Comparison of ENCODE assay signal across 27 cellular contexts in the genomic region with DNA sequence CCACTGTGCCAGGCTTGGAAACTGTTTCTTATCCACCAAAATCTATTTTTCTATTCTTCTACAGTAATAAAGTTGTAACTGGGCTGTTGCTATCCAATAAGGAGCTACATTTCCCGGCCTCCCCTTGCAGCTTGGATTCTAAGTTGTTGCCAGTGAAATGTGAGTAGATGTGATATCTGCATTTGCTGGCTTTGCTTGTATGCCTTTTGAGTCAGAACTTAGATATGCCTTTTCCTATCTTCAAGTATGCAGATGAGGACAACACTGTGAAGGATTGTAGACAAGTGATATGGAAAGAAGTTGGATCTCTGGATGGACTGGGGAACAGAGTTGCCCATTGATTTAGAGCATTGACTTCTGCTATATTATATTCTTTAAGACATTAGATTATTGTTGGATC.
A peak's percentile ranks its signal among the peaks of the same experiment; 100 is the strongest.
DNase-seq lines count a peak whose midpoint lies in the region; ATAC-seq and TF ChIP-seq lines count a peak whose summit lies in the region.
"Had no signal": no experiment of that assay in that cellular context is flagged by ENCODE, and none has a peak within 500 bp of the region (broad histone marks: within the 10 kb centered on the region; RNA-seq: fewer than 3 reads in every experiment).

No MANE protein-coding gene starts in this region.

- no peak overlapping the region for H3K18ac ChIP-seq in mesendoderm (ENCODE audit: low read length)

- H3K4me1 ChIP-seq in lung (ENCODE audit: control insufficient read depth in 2 of 2, insufficient read depth in 2 of 2, low read length in 2 of 2) (no peaks in the 10 kb centered on the region), mesendoderm (ENCODE audit: control insufficient read depth, low read depth, low read length) (no peaks in the 10 kb centered on the region)
- no peaks in the 10 kb centered on the region for H3K4me1 ChIP-seq in naive thymus-derived CD4-positive, alpha-beta T cell (ENCODE audit: control insufficient read depth in 2 of 2, insufficient read depth in 2 of 2, low read length in 2 of 2)
- H3K4me1 ChIP-seq: ascending aorta, foreskin keratinocyte, tibial artery had no signal

- no peak overlapping the region for H4K5ac ChIP-seq in mesendoderm (ENCODE audit: low read length)

- H3K4me2 ChIP-seq in mesendoderm (ENCODE audit: low read length): no peak overlapping the region

- H2AK5ac ChIP-seq in mesendoderm (ENCODE audit: low read length): no peak overlapping the region

- H3K9me3 Mint-ChIP-seq in activated T-cell treated with anti-CD3 and anti-CD28 coated beads, Interleukin-2, amount 50 U/mL, for 4 hours: no peaks in the 10 kb centered on the region
- H3K9me3 Mint-ChIP-seq in stimulated activated naive B cell treated with anti-CD40 and anti-IgM and Interleukin-4, amounts not matched to agents 10 μg/mL and 1 μg/mL and 100 μg/mL, for 72 hours: no peaks in the 10 kb centered on the region
- H3K9me3 Mint-ChIP-seq in naive thymus-derived CD4-positive, alpha-beta T cell: peaks cover 0 to 2% (median 0%) of the 10 kb centered on the region in 11 donors
- H3K9me3 Mint-ChIP-seq: activated naive CD4-positive, alpha-beta T cell treated with anti-CD3 and anti-CD28 coated beads, Interleukin-2, amount 50 U/mL, for 24 hours; activated T-helper 1 cell treated with anti-CD3 and anti-CD28 coated beads, Interleukin-12 subunit alpha, Interleukin-12 subunit beta, Interleukin-2, Interleukin-4 antibody, amounts not matched to agents 30 ng/mL and 10 ng/mL and 1 ng/mL, durations not matched to agents 14 hours and 24 hours and 36 hours; stimulated activated naive CD8-positive, alpha-beta T cell treated with anti-CD3 and anti-CD28 coated beads, Interleukin-15, amount 100 ng/mL, for 72 hours; WTC11 had no signal

- CTCF ChIA-PET in naive thymus-derived CD4-positive, alpha-beta T cell (lab: Charles Lee): no interaction called here

- H3K27ac ChIP-seq in brain microvascular endothelial cell (peak overlapping the region; percentile 52), lung (ENCODE audit: low read depth in 1 of 2, low read length in 1 of 2) (no peak overlapping the region), mesendoderm (ENCODE audit: low read depth, low read length) (no peak overlapping the region)
- H3K27ac ChIP-seq in naive thymus-derived CD4-positive, alpha-beta T cell (ENCODE audit: low read depth, low read length): no peak overlapping the region
- H3K27ac ChIP-seq: ascending aorta, foreskin keratinocyte, heart right ventricle, psoas muscle, tibial artery had no signal

- H3K36me3 ChIP-seq in brain microvascular endothelial cell (replicated peaks) (no peaks in the 10 kb centered on the region), lung (ENCODE audit: control insufficient read depth in 2 of 2, insufficient read depth in 2 of 2, low read length in 2 of 2) (no peaks in the 10 kb centered on the region), mesendoderm (ENCODE audit: control insufficient read depth, insufficient read depth, low read length) (no peaks in the 10 kb centered on the region)
- H3K36me3 ChIP-seq in naive thymus-derived CD4-positive, alpha-beta T cell (ENCODE audit: control insufficient read depth in 2 of 3, insufficient read depth in 3 of 3, low read length in 3 of 3): no peaks in the 10 kb centered on the region
- H3K36me3 ChIP-seq: ascending aorta, heart right ventricle, tibial artery had no signal

- no peaks in the 10 kb centered on the region for H3K79me1 ChIP-seq in mesendoderm (ENCODE audit: low read length)

- H3K9ac ChIP-seq in mesendoderm (ENCODE audit: low read length): no peak overlapping the region

- H3K27me3 ChIP-seq in brain microvascular endothelial cell (replicated peaks) (no peaks in the 10 kb centered on the region), lung (ENCODE audit: control insufficient read depth, insufficient read depth) (no peaks in the 10 kb centered on the region), mesendoderm (ENCODE audit: insufficient read depth, low read length, poor library complexity) (no peaks in the 10 kb centered on the region)
- no peaks in the 10 kb centered on the region for H3K27me3 ChIP-seq in naive thymus-derived CD4-positive, alpha-beta T cell (ENCODE audit: control insufficient read depth in 2 of 2, insufficient read depth in 2 of 2, low read length in 2 of 2)
- H3K27me3 ChIP-seq: ascending aorta, heart right ventricle, tibial artery had no signal

- H3K27ac Mint-ChIP-seq in stimulated activated naive B cell treated with anti-CD40 and anti-IgM and Interleukin-4, amounts not matched to agents 10 μg/mL and 1 μg/mL and 100 μg/mL, for 72 hours: no peak overlapping the region
- no peak overlapping the region for H3K27ac Mint-ChIP-seq in naive thymus-derived CD4-positive, alpha-beta T cell
- H3K27ac Mint-ChIP-seq: activated CD8-positive, alpha-beta memory T cell treated with anti-CD3 and anti-CD28 coated beads, Interleukin-2, amount 10 ng/mL, durations not matched to agents 7 days and 5 days; activated naive CD4-positive, alpha-beta T cell treated with anti-CD3 and anti-CD28 coated beads, Interleukin-2, amount 50 U/mL, for 24 hours; activated T-helper 1 cell treated with anti-CD3 and anti-CD28 coated beads, Interleukin-12 subunit alpha, Interleukin-12 subunit beta, Interleukin-2, Interleukin-4 antibody, amounts not matched to agents 30 ng/mL and 10 ng/mL and 1 ng/mL, durations not matched to agents 14 hours and 24 hours and 36 hours; B cell; stimulated activated naive CD8-positive, alpha-beta T cell treated with anti-CD3 and anti-CD28 coated beads, Interleukin-15, amount 100 ng/mL, for 72 hours; WTC11 had no signal

- TF ChIP-seq CTCF in brain microvascular endothelial cell (IDR thresholded peaks at IDR 0.05; ENCODE audit: low read depth, low read length, missing control alignments) (no peak), lung (IDR thresholded peaks at IDR 0.05; ENCODE audit: control extremely low read depth, extremely low read depth) (no peak)

- H3K4me1 Mint-ChIP-seq in activated T-cell treated with anti-CD3 and anti-CD28 coated beads, Interleukin-2, amount 50 U/mL, for 4 hours (ENCODE audit: low read depth): no peaks in the 10 kb centered on the region
- H3K4me1 Mint-ChIP-seq in stimulated activated naive B cell treated with anti-CD40 and anti-IgM and Interleukin-4, amounts not matched to agents 10 μg/mL and 1 μg/mL and 100 μg/mL, for 72 hours: no peaks in the 10 kb centered on the region
- no peaks in the 10 kb centered on the region for H3K4me1 Mint-ChIP-seq in naive thymus-derived CD4-positive, alpha-beta T cell
- H3K4me1 Mint-ChIP-seq: activated CD8-positive, alpha-beta memory T cell treated with anti-CD3 and anti-CD28 coated beads, Interleukin-2, amount 10 ng/mL, durations not matched to agents 7 days and 5 days; activated naive CD4-positive, alpha-beta T cell treated with anti-CD3 and anti-CD28 coated beads, Interleukin-2, amount 50 U/mL, for 24 hours; B cell; stimulated activated naive CD8-positive, alpha-beta T cell treated with anti-CD3 and anti-CD28 coated beads, Interleukin-15, amount 100 ng/mL, for 72 hours had no signal

- POLR2A ChIA-PET in naive thymus-derived CD4-positive, alpha-beta T cell (lab: Charles Lee): no interaction called here

- in situ Hi-C loops in brain microvascular endothelial cell (cut with HindIII; ENCODE audit: low pct_ligation_motif_present, low sequenced_read_pairs): no loop called here

- peaks cover 11% of the 10 kb centered on the region for H3K27me3 Mint-ChIP-seq in activated T-cell treated with anti-CD3 and anti-CD28 coated beads, Interleukin-2, amount 50 U/mL, for 4 hours (ENCODE audit: low read depth)
- H3K27me3 Mint-ChIP-seq in stimulated activated naive B cell treated with anti-CD40 and anti-IgM and Interleukin-4, amounts not matched to agents 10 μg/mL and 1 μg/mL and 100 μg/mL, for 72 hours: peaks cover 28 to 29% of the 10 kb centered on the region in 2 donors
- H3K27me3 Mint-ChIP-seq in naive thymus-derived CD4-positive, alpha-beta T cell: peaks cover 12 to 36% (median 20%) of the 10 kb centered on the region in 5 donors

- no peak overlapping the region for H2BK5ac ChIP-seq in mesendoderm (ENCODE audit: low read length)

- H3K9me3 ChIP-seq in lung (ENCODE audit: control insufficient read depth in 2 of 2, insufficient read depth in 1 of 2, low read length in 1 of 2): no peaks in the 10 kb centered on the region
- no peaks in the 10 kb centered on the region for H3K9me3 ChIP-seq in naive thymus-derived CD4-positive, alpha-beta T cell (ENCODE audit: control insufficient read depth in 2 of 3, low read length in 3 of 3)
- H3K9me3 ChIP-seq: ascending aorta, psoas muscle, tibial artery had no signal

- no peak overlapping the region for H2BK120ac ChIP-seq in mesendoderm (ENCODE audit: low read depth, low read length)

- H3K56ac ChIP-seq in mesendoderm (ENCODE audit: low read length): no peak overlapping the region

- H3K36me3 Mint-ChIP-seq in activated T-cell treated with anti-CD3 and anti-CD28 coated beads, Interleukin-2, amount 50 U/mL, for 4 hours (ENCODE audit: insufficient read depth): no peaks in the 10 kb centered on the region
- H3K36me3 Mint-ChIP-seq in stimulated activated naive B cell treated with anti-CD40 and anti-IgM and Interleukin-4, amounts not matched to agents 10 μg/mL and 1 μg/mL and 100 μg/mL, for 72 hours: no peaks in the 10 kb centered on the region
- no peaks in the 10 kb centered on the region for H3K36me3 Mint-ChIP-seq in naive thymus-derived CD4-positive, alpha-beta T cell
- H3K36me3 Mint-ChIP-seq: activated CD8-positive, alpha-beta memory T cell treated with anti-CD3 and anti-CD28 coated beads, Interleukin-2, amount 10 ng/mL, durations not matched to agents 7 days and 5 days; activated naive CD4-positive, alpha-beta T cell treated with anti-CD3 and anti-CD28 coated beads, Interleukin-2, amount 50 U/mL, for 24 hours; WTC11 had no signal

- peak; percentile 47 for ATAC-seq in lung (ENCODE audit: insufficient read depth, low FRiP score)
- no peak for ATAC-seq in activated T-cell treated with anti-CD3 and anti-CD28 coated beads, Interleukin-2, amount 50 U/mL, for 4 hours
- no peak for ATAC-seq in stimulated activated naive B cell treated with anti-CD40 and anti-IgM and Interleukin-4, amounts not matched to agents 10 μg/mL and 1 μg/mL and 100 μg/mL, for 72 hours (replicated peaks)
- ATAC-seq in naive thymus-derived CD4-positive, alpha-beta T cell: no peak
- ATAC-seq: activated CD8-positive, alpha-beta memory T cell treated with anti-CD3 and anti-CD28 coated beads, Interleukin-2, amount 10 ng/mL, durations not matched to agents 7 days and 5 days; foreskin keratinocyte; heart right ventricle; psoas muscle; stimulated activated naive CD8-positive, alpha-beta T cell treated with anti-CD3 and anti-CD28 coated beads, Interleukin-15, amount 100 ng/mL, for 72 hours; WTC11 had no signal

- H4K8ac ChIP-seq in mesendoderm (ENCODE audit: low read depth, low read length): no peak overlapping the region

- whole genome bisulfite sequencing in lung, 2 donors: 81 to 87% methylated on average over 1 of the region's 1 CpG
- no CpG with 5 or more reads among the region's 1 CpG for WGBS in mesendoderm (ENCODE audit: extremely low coverage, insufficient coverage, low lambda C conversion rate)

- H3K4me3 ChIP-seq in brain microvascular endothelial cell (ENCODE audit: low read depth, low read length) (no peak overlapping the region), lung (no peak overlapping the region), mesendoderm (ENCODE audit: low read length) (no peak overlapping the region)
- no peak overlapping the region for H3K4me3 ChIP-seq in naive thymus-derived CD4-positive, alpha-beta T cell (ENCODE audit: low read length)
- H3K4me3 ChIP-seq: ascending aorta, heart right ventricle, psoas muscle, tibial artery had no signal

- intact Hi-C loops in naive thymus-derived CD4-positive, alpha-beta T cell (cut with micrococcal nuclease): no loop called here

- no peak overlapping the region for H3K4me3 Mint-ChIP-seq in activated T-cell treated with anti-CD3 and anti-CD28 coated beads, Interleukin-2, amount 50 U/mL, for 4 hours
- H3K4me3 Mint-ChIP-seq in stimulated activated naive B cell treated with anti-CD40 and anti-IgM and Interleukin-4, amounts not matched to agents 10 μg/mL and 1 μg/mL and 100 μg/mL, for 72 hours: no peak overlapping the region
- H3K4me3 Mint-ChIP-seq in naive thymus-derived CD4-positive, alpha-beta T cell: no peak overlapping the region
- H3K4me3 Mint-ChIP-seq: activated CD8-positive, alpha-beta memory T cell treated with anti-CD3 and anti-CD28 coated beads, Interleukin-2, amount 10 ng/mL, durations not matched to agents 7 days and 5 days; activated naive CD4-positive, alpha-beta T cell treated with anti-CD3 and anti-CD28 coated beads, Interleukin-2, amount 50 U/mL, for 24 hours; activated T-helper 1 cell treated with anti-CD3 and anti-CD28 coated beads, Interleukin-12 subunit alpha, Interleukin-12 subunit beta, Interleukin-2, Interleukin-4 antibody, amounts not matched to agents 30 ng/mL and 10 ng/mL and 1 ng/mL, durations not matched to agents 14 hours and 24 hours and 36 hours; B cell; stimulated activated naive CD8-positive, alpha-beta T cell treated with anti-CD3 and anti-CD28 coated beads, Interleukin-15, amount 100 ng/mL, for 72 hours; WTC11 had no signal

- DNase-seq in AG08395 (ENCODE audit: low spot score) (peak; percentile 7), NCI-H226 (peak; percentile 79), brain microvascular endothelial cell (peak; percentile 88), lung (ENCODE audit: low spot score) (no peak), mesendoderm (no peak)
- no peak for DNase-seq in activated T-cell treated with anti-CD3 and anti-CD28 coated beads, Interleukin-2, amount 50 U/mL, for 4 hours
- no peak for DNase-seq in stimulated activated naive B cell treated with anti-CD40 and anti-IgM and Interleukin-4, amounts not matched to agents 10 μg/mL and 1 μg/mL and 100 μg/mL, for 72 hours
- no peak for DNase-seq in naive thymus-derived CD4-positive, alpha-beta T cell
- DNase-seq: activated CD4-positive, alpha-beta T cell treated with anti-CD3 and anti-CD28 coated beads, Interleukin-2, amount 50 U/mL, for 1 hour; activated CD8-positive, alpha-beta memory T cell treated with anti-CD3 and anti-CD28 coated beads, Interleukin-2, amount 10 ng/mL, durations not matched to agents 7 days and 5 days; cerebellar nuclear complex; foreskin keratinocyte; H7; heart right ventricle; NCI-H1105 treated with DMSO at 0.1 percent for 48 hours; NCI-H2029 treated with DMSO at 0.1 percent for 48 hours; NCI-H69; psoas muscle; SIG-M5; stimulated activated naive CD8-positive, alpha-beta T cell treated with anti-CD3 and anti-CD28 coated beads, Interleukin-15, amount 100 ng/mL, for 72 hours; T1000; tibial artery had no signal

- no peaks in the 10 kb centered on the region for H3K79me2 ChIP-seq in mesendoderm (ENCODE audit: control insufficient read depth, insufficient read depth, low read length)

- H3K4ac ChIP-seq in mesendoderm (ENCODE audit: low read depth, low read length): no peak overlapping the region

- H3K23ac ChIP-seq in mesendoderm (ENCODE audit: low read length): no peak overlapping the region

- H2BK15ac ChIP-seq in mesendoderm (replicated peaks; ENCODE audit: low read depth): no peak overlapping the region

Comparison
In these comparisons a context has a peak if more than half of its experiments do, and no peak if none do; other contexts are left out.
1. DNase-seq: peak in AG08395 (single experiment), NCI-H226 (single experiment) and brain microvascular endothelial cell (single experiment); none in lung (single experiment), mesendoderm (single experiment), activated T-cell treated with anti-CD3 and anti-CD28 coated beads, Interleukin-2, amount 50 U/mL, for 4 hours (single experiment), stimulated activated naive B cell treated with anti-CD40 and anti-IgM and Interleukin-4, amounts not matched to agents 10 μg/mL and 1 μg/mL and 100 μg/mL, for 72 hours (single experiment) and naive thymus-derived CD4-positive, alpha-beta T cell (0 of 9).